1 cellular context compared by ENCODE assay signal in the genomic region with DNA sequence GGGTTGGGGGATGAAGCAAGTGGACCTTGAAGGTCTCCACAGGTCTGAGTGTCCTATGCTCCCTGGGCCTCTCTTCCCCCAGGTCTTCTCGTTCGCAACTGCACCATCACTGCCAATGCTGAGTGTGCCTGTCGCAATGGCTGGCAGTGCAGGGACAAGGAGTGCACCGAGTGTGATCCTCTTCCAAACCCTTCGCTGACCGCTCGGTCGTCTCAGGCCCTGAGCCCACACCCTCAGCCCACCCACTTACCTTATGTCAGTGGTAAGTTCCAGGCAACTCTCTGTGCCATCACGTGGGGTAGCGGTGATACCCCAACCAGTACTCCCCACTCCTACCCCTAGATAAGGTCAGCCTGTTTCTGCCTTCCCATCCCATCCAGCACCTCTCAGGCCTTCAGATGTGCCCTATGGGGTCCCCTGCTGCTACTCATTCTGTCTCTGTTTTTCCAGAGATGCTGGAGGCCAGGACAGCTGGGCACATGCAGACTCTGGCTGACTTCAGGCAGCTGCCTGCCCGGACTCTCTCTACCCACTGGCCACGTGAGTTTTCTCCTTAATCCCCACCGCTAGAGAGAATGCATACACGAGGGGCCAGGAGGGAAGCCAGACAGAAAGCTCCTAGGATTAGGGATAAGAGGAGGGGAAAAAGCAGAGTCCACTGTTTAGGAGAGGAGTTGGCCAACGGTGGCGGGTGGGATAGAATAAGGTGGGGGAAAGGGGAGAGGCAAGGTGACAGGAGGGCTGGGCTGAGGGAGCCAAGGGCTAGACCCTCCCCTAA.
TF ChIP-seq lines count a peak whose summit lies in the region.

No MANE protein-coding gene starts in this region.

TF ChIP-seq in IMR-90, 13 proteins besides CTCF, POLR2A, EP300 and RAD21:
- TF ChIP-seq MAZ (IDR thresholded peaks at IDR 0.05; ENCODE audit: borderline replicate concordance, low read depth, low read length) (no peak), CEBPB (IDR thresholded peaks at IDR 0.05; ENCODE audit: low read depth, low read length) (no peak), NFE2L2 (IDR thresholded peaks at IDR 0.05; ENCODE audit: low read depth, low read length) (no peak)
TF ChIP-seq in IMR-90: peak in this region for 0.
